ENCODE assay signal across 8 cellular contexts in the genomic region with DNA sequence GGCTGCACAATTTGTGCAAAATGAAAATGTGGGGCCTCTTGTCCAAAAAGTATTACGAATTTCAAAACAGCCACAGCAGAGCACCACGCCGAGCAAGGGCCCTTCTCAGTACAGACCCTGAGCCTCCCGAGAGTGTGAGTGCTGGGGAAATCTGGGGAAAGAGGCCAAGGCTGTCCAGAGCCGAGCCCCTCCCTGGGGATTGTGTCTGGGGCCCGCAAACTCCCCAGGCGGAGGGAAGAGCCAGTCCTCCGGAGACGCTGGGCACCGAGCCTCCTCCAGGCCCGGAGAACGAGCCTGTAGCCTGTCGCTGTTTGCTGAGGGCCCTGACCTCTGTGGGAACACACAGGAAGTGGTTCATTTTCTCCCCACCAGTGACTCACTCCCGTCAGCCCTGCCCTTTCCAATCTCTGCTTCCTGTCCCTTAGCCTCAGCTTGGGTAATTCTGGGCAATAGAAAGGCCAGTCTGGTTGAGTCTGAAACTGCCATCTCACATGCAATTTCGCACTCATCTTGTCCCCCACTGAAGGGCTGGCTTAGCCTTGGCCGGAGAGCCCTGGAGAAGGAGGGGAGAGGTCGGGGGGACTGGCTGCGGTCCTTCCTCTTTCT. TPM values are rescaled to one million over a fixed set of nuclear protein-coding genes. Genes with fewer than 3 reads are reported as not detected.
DNase-seq lines count a peak whose midpoint lies in the region; ATAC-seq and TF ChIP-seq lines count a peak whose summit lies in the region.

No MANE protein-coding gene starts in this region.

- TF ChIP-seq EP300 in stomach (IDR thresholded peaks at IDR 0.05) = no peak

- ATAC-seq in GM18508 (IDR thresholded peaks at IDR 0.05; ENCODE audit: insufficient read depth, unreplicated experiment) = peak; percentile 94
- ATAC-seq in HG02763 (IDR thresholded peaks at IDR 0.05; ENCODE audit: unreplicated experiment) = peak; percentile 94
- peak; percentile 94 for ATAC-seq in activated CD8-positive, alpha-beta memory T cell treated with anti-CD3 and anti-CD28 coated beads, Interleukin-2, amount 10 ng/mL, durations not matched to agents 7 days and 5 days

- H3K4me1 Mint-ChIP-seq in activated CD8-positive, alpha-beta memory T cell treated with anti-CD3 and anti-CD28 coated beads, Interleukin-2, amount 10 ng/mL, durations not matched to agents 7 days and 5 days = peaks cover 27% of the 10 kb centered on the region
- peaks cover 17% of the 10 kb centered on the region for H3K4me1 Mint-ChIP-seq in nephron

- H3K27ac ChIP-seq in epithelial cell of prostate = peak overlapping the region; percentile 94
- H3K27ac ChIP-seq in stomach = peak overlapping the region; percentile 85 to 96 (median 89)

- TF ChIP-seq POLR2A in stomach (IDR thresholded peaks at IDR 0.05) = peak in 1 of 4 donors; percentile 12

- H3K9me3 ChIP-seq in stomach = no peaks in the 10 kb centered on the region

- peaks cover 21 to 35% (median 28%) of the 10 kb centered on the region in 4 donors for H3K4me1 ChIP-seq in stomach

- H3K36me3 ChIP-seq in stomach = no peaks in the 10 kb centered on the region

- peak overlapping the region; percentile 85 for H3K27ac Mint-ChIP-seq in activated CD8-positive, alpha-beta memory T cell treated with anti-CD3 and anti-CD28 coated beads, Interleukin-2, amount 10 ng/mL, durations not matched to agents 7 days and 5 days
- peak overlapping the region; percentile 82 to 93 (median 82) for H3K27ac Mint-ChIP-seq in nephron

- CTCF ChIA-PET in activated CD8-positive, alpha-beta memory T cell treated with anti-CD3 and anti-CD28 coated beads, Interleukin-2, amount 10 ng/mL, durations not matched to agents 7 days and 5 days (lab: Charles Lee) = interaction anchor here (1.2 to 5.1 kb wide), 15 partner anchors 12 to 1778 kb away, joined by 3 to 25 read pairs (median 9); a partner anchor contains a TSS

- H3K27me3 ChIP-seq in stomach = no peaks in the 10 kb centered on the region

- 18 to 23% (median 20%) methylated on average over 16 to 18 of the region's 18 CpGs for WGBS in stomach, 5 donors

- H3K36me3 Mint-ChIP-seq in activated CD8-positive, alpha-beta memory T cell treated with anti-CD3 and anti-CD28 coated beads, Interleukin-2, amount 10 ng/mL, durations not matched to agents 7 days and 5 days = no peaks in the 10 kb centered on the region
- H3K36me3 Mint-ChIP-seq in nephron (ENCODE audit: low read depth) = no peaks in the 10 kb centered on the region

- H3K4me3 ChIP-seq in stomach = peak overlapping the region in 1 of 4 donors; percentile 4

- H3K9me3 Mint-ChIP-seq in activated CD8-positive, alpha-beta memory T cell treated with anti-CD3 and anti-CD28 coated beads, Interleukin-2, amount 10 ng/mL, durations not matched to agents 7 days and 5 days (ENCODE audit: low read depth) = no peaks in the 10 kb centered on the region
- H3K9me3 Mint-ChIP-seq in nephron = no peaks in the 10 kb centered on the region

- intact Hi-C loops in stomach (cut with DNase I; ENCODE audit: low total_unique reads) = no loop called here

- H3K4me3 Mint-ChIP-seq in activated CD8-positive, alpha-beta memory T cell treated with anti-CD3 and anti-CD28 coated beads, Interleukin-2, amount 10 ng/mL, durations not matched to agents 7 days and 5 days = peak overlapping the region; percentile 54
- no peak overlapping the region for H3K4me3 Mint-ChIP-seq in nephron

- DNase-seq in NCI-H69 (lab: John Stamatoyannopoulos, UW) = peak; percentile 90
- peak; percentile 94 for DNase-seq in activated CD8-positive, alpha-beta memory T cell treated with anti-CD3 and anti-CD28 coated beads, Interleukin-2, amount 10 ng/mL, durations not matched to agents 7 days and 5 days
- peak; percentile 54 for DNase-seq in epithelial cell of prostate (ENCODE audit: low read depth, low spot score)
- peak; percentile 83 for DNase-seq in stomach
- no peak for DNase-seq in retina

- TF ChIP-seq CTCF in nephron (IDR thresholded peaks at IDR 0.05; ENCODE audit: unreplicated experiment in 3 of 3) (no peak), stomach (IDR thresholded peaks at IDR 0.05) (no peak)

- peaks cover 13% of the 10 kb centered on the region for H3K27me3 Mint-ChIP-seq in activated CD8-positive, alpha-beta memory T cell treated with anti-CD3 and anti-CD28 coated beads, Interleukin-2, amount 10 ng/mL, durations not matched to agents 7 days and 5 days
- H3K27me3 Mint-ChIP-seq in nephron (ENCODE audit: low read depth) = peaks cover 3% of the 10 kb centered on the region

RNA-seq across cellular contexts. Expression of a gene that starts 19.5 kb away (rescaled TPM):
- 10 to 100 TPM; 14.4 to 18.6 TPM for total RNA-seq in activated CD8-positive, alpha-beta memory T cell treated with anti-CD3 and anti-CD28 coated beads, Interleukin-2, amount 10 ng/mL, durations not matched to agents 7 days and 5 days
- total RNA-seq in stomach = 10 to 100 TPM in 4 of 5 donors, 1 to 10 TPM in 1; 2.0 to 54.6 (median 28.6) TPM
- polyA plus RNA-seq in stomach = 10 to 100 TPM in 2 of 3 donors, 1 to 10 TPM in 1; 6.0 to 24.7 (median 19.4) TPM
